Comparison of ENCODE assay signal across 14 cellular contexts in genomic region chr7:70833726-70834125, GRCh38.
A peak's percentile ranks its signal among the peaks of the same experiment; 100 is the strongest.
DNase-seq lines count a peak whose midpoint lies in the region; ATAC-seq and TF ChIP-seq lines count a peak whose summit lies in the region.
"Had no signal": no experiment of that assay in that cellular context is flagged by ENCODE, and none has a peak within 500 bp of the region (broad histone marks: within the 10 kb centered on the region; RNA-seq: fewer than 3 reads in every experiment).

No MANE protein-coding gene starts in this region.

- H3K4me3 ChIP-seq in PC-3 (ENCODE audit: low read length), result no peak overlapping the region
- no peak overlapping the region for H3K4me3 ChIP-seq in choroid plexus epithelial cell (ENCODE audit: low read depth, low read length)
- H3K4me3 ChIP-seq: BLaER1, body of pancreas, mucosa of descending colon, SJSA1 had no signal

- H4K20me1 ChIP-seq in PC-3 (ENCODE audit: low read length), result no peaks in the 10 kb centered on the region
- H4K20me1 ChIP-seq: BLaER1 had no signal

- intact Hi-C loops in PC-3 (cut with micrococcal nuclease), result no loop called here
- intact Hi-C loops in CD4-positive, alpha-beta T cell (cut with DNase I, micrococcal nuclease), result loop anchor here in 1 of 2 experiments (10.0 kb wide), 1 partner anchor 1009 kb away; no protein-coding TSS in a partner anchor

- no peaks in the 10 kb centered on the region for H3K79me2 ChIP-seq in PC-3 (ENCODE audit: low read length)

- peaks cover 18% of the 10 kb centered on the region for H3K27me3 Mint-ChIP-seq in CD4-positive, alpha-beta T cell

- no peak overlapping the region for H3K4me3 Mint-ChIP-seq in CD4-positive, alpha-beta T cell

- BruUV-seq in PC-3 (replicated peaks; lab: Mats Ljungman, UMichigan), result no TSS peak

- TF ChIP-seq CTCF in PC-3 (conservative IDR thresholded peaks at IDR 0.05; ENCODE audit: low read depth, low read length) (no peak), choroid plexus epithelial cell (conservative IDR thresholded peaks at IDR 0.05; ENCODE audit: low read depth, low read length) (no peak)
- no peak for TF ChIP-seq CTCF in CD4-positive, alpha-beta T cell (IDR thresholded peaks at IDR 0.05)

- no peaks in the 10 kb centered on the region for H3F3A ChIP-seq in PC-3 (ENCODE audit: low read length, unreplicated experiment)

- CTCF ChIA-PET in PC-3 (lab: Charles Lee), result no interaction called here
- CTCF ChIA-PET in CD4-positive, alpha-beta T cell (lab: Charles Lee), result no interaction called here

- no peaks in the 10 kb centered on the region for H3K9me3 Mint-ChIP-seq in CD4-positive, alpha-beta T cell

- no peak overlapping the region for H3K27ac Mint-ChIP-seq in CD4-positive, alpha-beta T cell

- H3K9me3 ChIP-seq in PC-3 (ENCODE audit: low read length), result no peaks in the 10 kb centered on the region
- H3K9me3 ChIP-seq in CD4-positive, alpha-beta T cell (ENCODE audit: control insufficient read depth, low read length), result no peaks in the 10 kb centered on the region
- H3K9me3 ChIP-seq: body of pancreas, mucosa of descending colon, SJSA1 had no signal

- peaks cover 9% of the 10 kb centered on the region for H3K4me1 Mint-ChIP-seq in CD4-positive, alpha-beta T cell (ENCODE audit: low read depth)

- no peak for ATAC-seq in PC-3
- no peak for ATAC-seq in CD4-positive, alpha-beta T cell (ENCODE audit: poor library complexity)
- ATAC-seq: body of pancreas, mucosa of descending colon had no signal

- H3K4me1 ChIP-seq in PC-3 (ENCODE audit: insufficient read depth, low read length), result no peaks in the 10 kb centered on the region
- H3K4me1 ChIP-seq: SJSA1 had no signal

- H3K36me3 ChIP-seq in PC-3 (ENCODE audit: low read depth, low read length), result no peaks in the 10 kb centered on the region
- H3K36me3 ChIP-seq: BLaER1, SJSA1 had no signal

- no peak overlapping the region for H2AFZ ChIP-seq in PC-3 (ENCODE audit: low read length)

- DNase-seq in GM03348 (ENCODE audit: low spot score) (peak; percentile 53), PC-3 (peak; percentile 6), choroid plexus epithelial cell (ENCODE audit: low read depth) (peak; percentile 57), non-pigmented ciliary epithelial cell (ENCODE audit: low read depth) (peak; percentile 81), NCI-H510A treated with DMSO at 0.1 percent for 48 hours (lab: John Stamatoyannopoulos, UW) (no peak), nucleus accumbens (lab: John Stamatoyannopoulos, UW) (no peak)
- no peak for DNase-seq in stimulated activated CD4-positive, alpha-beta T cell treated with anti-CD3 and anti-CD28 coated beads, Interleukin-12 subunit alpha, Interleukin-12 subunit beta, amount 100 ng/mL, for 4 hours
- no peak for DNase-seq in CD4-positive, alpha-beta T cell
- DNase-seq: activated CD4-positive, alpha-beta T cell treated with anti-CD3 and anti-CD28 coated beads, Interleukin-2, amount 50 U/mL, for 48 hours; body of pancreas; kidney; mucosa of descending colon had no signal

- POLR2A ChIA-PET in PC-3 (lab: Charles Lee; ENCODE audit: unreplicated experiment), result no interaction called here
- POLR2A ChIA-PET in CD4-positive, alpha-beta T cell (lab: Charles Lee), result no interaction called here

- no peaks in the 10 kb centered on the region for H3K9me2 ChIP-seq in PC-3 (replicated peaks; ENCODE audit: low read length)

- H3K4me2 ChIP-seq in PC-3 (ENCODE audit: low read length), result no peak overlapping the region
- H3K4me2 ChIP-seq: BLaER1 had no signal

- H3K27me3 ChIP-seq in PC-3 (ENCODE audit: low read length), result no peaks in the 10 kb centered on the region
- no peaks in the 10 kb centered on the region for H3K27me3 ChIP-seq in CD4-positive, alpha-beta T cell (ENCODE audit: control insufficient read depth, insufficient read depth, low read length)
- H3K27me3 ChIP-seq: SJSA1 had no signal

- H3K36me3 Mint-ChIP-seq in CD4-positive, alpha-beta T cell (ENCODE audit: low read depth), result no peaks in the 10 kb centered on the region

- H3K27ac ChIP-seq in PC-3 (ENCODE audit: low read length), result no peak overlapping the region
- H3K27ac ChIP-seq in CD4-positive, alpha-beta T cell (ENCODE audit: low read depth, low read length), result no peak overlapping the region
- H3K27ac ChIP-seq: BLaER1, body of pancreas, SJSA1 had no signal

- no peak overlapping the region for H3K9ac ChIP-seq in PC-3 (ENCODE audit: low read length)
- H3K9ac ChIP-seq: BLaER1 had no signal

Comparison
In these comparisons a context has a peak if more than half of its experiments do, and no peak if none do; other contexts are left out.
1. DNase-seq: peak in GM03348 (single experiment), PC-3 (single experiment), choroid plexus epithelial cell (single experiment) and non-pigmented ciliary epithelial cell (single experiment); none in NCI-H510A treated with DMSO at 0.1 percent for 48 hours (single experiment), stimulated activated CD4-positive, alpha-beta T cell treated with anti-CD3 and anti-CD28 coated beads, Interleukin-12 subunit alpha, Interleukin-12 subunit beta, amount 100 ng/mL, for 4 hours (single experiment), nucleus accumbens (0 of 56) and CD4-positive, alpha-beta T cell (0 of 10).